Comparison of ENCODE assay signal across 1 cellular context in genomic region chr3:98732239-98733054, GRCh38.
TF ChIP-seq lines count a peak whose summit lies in the region.

No MANE protein-coding gene starts in this region.

TF ChIP-seq in HepG2, 621 proteins besides CTCF, POLR2A, EP300 and RAD21 (continued from another document and continues in another):
- TF ChIP-seq, protein P1, sequence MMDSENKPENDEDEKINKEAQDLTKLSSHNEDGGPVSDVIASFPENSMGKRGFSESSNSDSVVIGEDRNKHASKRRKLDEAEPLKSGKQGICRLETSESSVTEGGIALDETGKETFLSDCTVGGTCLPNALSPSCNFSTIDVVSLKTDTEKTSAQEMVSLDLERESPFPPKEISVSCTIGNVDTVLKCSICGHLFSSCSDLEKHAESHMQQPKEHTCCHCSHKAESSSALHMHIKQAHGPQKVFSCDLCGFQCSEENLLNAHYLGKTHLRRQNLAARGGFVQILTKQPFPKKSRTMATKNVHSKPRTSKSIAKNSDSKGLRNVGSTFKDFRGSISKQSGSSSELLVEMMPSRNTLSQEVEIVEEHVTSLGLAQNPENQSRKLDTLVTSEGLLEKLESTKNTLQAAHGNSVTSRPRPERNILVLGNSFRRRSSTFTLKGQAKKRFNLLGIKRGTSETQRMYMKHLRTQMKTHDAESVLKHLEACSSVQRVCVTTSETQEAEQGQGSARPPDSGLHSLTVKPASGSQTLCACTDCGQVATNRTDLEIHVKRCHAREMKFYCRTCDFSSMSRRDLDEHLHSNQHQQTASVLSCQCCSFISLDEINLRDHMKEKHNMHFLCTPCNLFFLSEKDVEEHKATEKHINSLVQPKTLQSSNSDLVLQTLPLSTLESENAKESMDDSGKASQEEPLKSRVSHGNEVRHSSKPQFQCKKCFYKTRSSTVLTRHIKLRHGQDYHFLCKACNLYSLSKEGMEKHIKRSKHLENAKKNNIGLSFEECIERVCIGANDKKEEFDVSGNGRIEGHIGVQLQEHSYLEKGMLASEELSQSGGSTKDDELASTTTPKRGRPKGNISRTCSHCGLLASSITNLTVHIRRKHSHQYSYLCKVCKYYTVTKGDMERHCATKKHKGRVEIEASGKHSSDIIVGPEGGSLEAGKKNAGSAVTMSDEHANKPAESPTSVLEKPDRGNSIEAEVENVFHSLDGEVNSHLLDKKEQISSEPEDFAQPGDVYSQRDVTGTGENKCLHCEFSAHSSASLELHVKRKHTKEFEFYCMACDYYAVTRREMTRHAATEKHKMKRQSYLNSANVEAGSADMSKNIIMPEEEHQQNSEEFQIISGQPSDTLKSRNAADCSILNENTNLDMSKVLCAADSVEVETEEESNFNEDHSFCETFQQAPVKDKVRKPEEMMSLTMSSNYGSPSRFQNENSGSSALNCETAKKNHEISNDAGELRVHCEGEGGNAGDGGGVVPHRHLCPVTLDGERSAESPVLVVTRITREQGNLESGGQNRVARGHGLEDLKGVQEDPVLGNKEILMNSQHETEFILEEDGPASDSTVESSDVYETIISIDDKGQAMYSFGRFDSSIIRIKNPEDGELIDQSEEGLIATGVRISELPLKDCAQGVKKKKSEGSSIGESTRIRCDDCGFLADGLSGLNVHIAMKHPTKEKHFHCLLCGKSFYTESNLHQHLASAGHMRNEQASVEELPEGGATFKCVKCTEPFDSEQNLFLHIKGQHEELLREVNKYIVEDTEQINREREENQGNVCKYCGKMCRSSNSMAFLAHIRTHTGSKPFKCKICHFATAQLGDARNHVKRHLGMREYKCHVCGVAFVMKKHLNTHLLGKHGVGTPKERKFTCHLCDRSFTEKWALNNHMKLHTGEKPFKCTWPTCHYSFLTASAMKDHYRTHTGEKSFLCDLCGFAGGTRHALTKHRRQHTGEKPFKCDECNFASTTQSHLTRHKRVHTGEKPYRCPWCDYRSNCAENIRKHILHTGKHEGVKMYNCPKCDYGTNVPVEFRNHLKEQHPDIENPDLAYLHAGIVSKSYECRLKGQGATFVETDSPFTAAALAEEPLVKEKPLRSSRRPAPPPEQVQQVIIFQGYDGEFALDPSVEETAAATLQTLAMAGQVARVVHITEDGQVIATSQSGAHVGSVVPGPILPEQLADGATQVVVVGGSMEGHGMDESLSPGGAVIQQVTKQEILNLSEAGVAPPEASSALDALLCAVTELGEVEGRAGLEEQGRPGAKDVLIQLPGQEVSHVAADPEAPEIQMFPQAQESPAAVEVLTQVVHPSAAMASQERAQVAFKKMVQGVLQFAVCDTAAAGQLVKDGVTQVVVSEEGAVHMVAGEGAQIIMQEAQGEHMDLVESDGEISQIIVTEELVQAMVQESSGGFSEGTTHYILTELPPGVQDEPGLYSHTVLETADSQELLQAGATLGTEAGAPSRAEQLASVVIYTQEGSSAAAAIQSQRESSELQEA (CRISPR knock-in tag; IDR thresholded peaks at IDR 0.05; ENCODE audit: not compliant biosample characterization), result peak; percentile 39
- TF ChIP-seq ZNF776 (CRISPR knock-in tag; IDR thresholded peaks at IDR 0.05) (no peak; the same call in 1 of the 2 replicates), ZNF30 (CRISPR knock-in tag; IDR thresholded peaks at IDR 0.05) (no peak; the same call in 1 of the 2 replicates), HNF4A (CRISPR knock-in tag; IDR thresholded peaks at IDR 0.05) (no peak), GPN1 (CRISPR knock-in tag; IDR thresholded peaks at IDR 0.05; ENCODE audit: borderline replicate concordance) (no peak), MAF1 (CRISPR knock-in tag; IDR thresholded peaks at IDR 0.05; ENCODE audit: borderline replicate concordance) (no peak), ZMYM2 (CRISPR knock-in tag; IDR thresholded peaks at IDR 0.05) (no peak), MEIS1 (CRISPR knock-in tag; IDR thresholded peaks at IDR 0.05; ENCODE audit: borderline replicate concordance) (no peak), SOX13 (IDR thresholded peaks at IDR 0.05) (no peak), SOX13 (CRISPR knock-in tag; conservative IDR thresholded peaks at IDR 0.05 in 1 of 2, IDR thresholded peaks at IDR 0.05 in 1 of 2) (no peak), EHMT2 (IDR thresholded peaks at IDR 0.05; ENCODE audit: borderline replicate concordance, low read depth, low read length) (no peak), YEATS2 (CRISPR knock-in tag; IDR thresholded peaks at IDR 0.05; ENCODE audit: borderline replicate concordance) (no peak), PLRG1 (conservative IDR thresholded peaks at IDR 0.05) (no peak), ZNF550 (CRISPR knock-in tag; IDR thresholded peaks at IDR 0.05; ENCODE audit: borderline replicate concordance) (no peak), NONO (IDR thresholded peaks at IDR 0.05) (no peak), NONO (CRISPR knock-in tag; conservative IDR thresholded peaks at IDR 0.05) (peak; percentile 56), LCORL (IDR thresholded peaks at IDR 0.05) (no peak), LCORL (CRISPR knock-in tag; IDR thresholded peaks at IDR 0.05) (no peak), ZNF383 (CRISPR knock-in tag; IDR thresholded peaks at IDR 0.05; ENCODE audit: borderline replicate concordance) (no peak), ATM (IDR thresholded peaks at IDR 0.05; ENCODE audit: borderline replicate concordance) (no peak), ZNF790 (CRISPR knock-in tag; IDR thresholded peaks at IDR 0.05; ENCODE audit: borderline replicate concordance) (no peak), NKX3-1 (CRISPR knock-in tag; IDR thresholded peaks at IDR 0.05) (no peak), ZMYM3 (CRISPR knock-in tag; IDR thresholded peaks at IDR 0.05) (peak; percentile 43; the same call in 1 of the 2 replicates), EED (CRISPR knock-in tag; IDR thresholded peaks at IDR 0.05) (no peak), GATAD2A (CRISPR knock-in tag; IDR thresholded peaks at IDR 0.05) (peak; percentile 44; the same call in 1 of the 2 replicates), MED8 (CRISPR knock-in tag; IDR thresholded peaks at IDR 0.05; ENCODE audit: insufficient replicate concordance) (no peak), ZNF549 (CRISPR knock-in tag; IDR thresholded peaks at IDR 0.05) (no peak), CBX1 (IDR thresholded peaks at IDR 0.05; ENCODE audit: low read depth) (no peak), HIC2 (CRISPR knock-in tag; IDR thresholded peaks at IDR 0.05; ENCODE audit: low read depth) (no peak; the same call in 1 of the 2 replicates), HNRNPH1 (optimal IDR thresholded peaks at IDR 0.05; ENCODE audit: low read depth, low read length) (no peak), ZNF773 (CRISPR knock-in tag; IDR thresholded peaks at IDR 0.05; ENCODE audit: borderline replicate concordance) (no peak), SMAD3 (CRISPR knock-in tag; IDR thresholded peaks at IDR 0.05) (no peak), ZNF747 (CRISPR knock-in tag; IDR thresholded peaks at IDR 0.05; ENCODE audit: borderline replicate concordance) (peak; percentile 62; the same call in 1 of the 2 replicates), ETV5 (CRISPR knock-in tag; IDR thresholded peaks at IDR 0.05; ENCODE audit: borderline replicate concordance) (no peak; the same call in 1 of the 2 replicates), ZNF580 (CRISPR knock-in tag; IDR thresholded peaks at IDR 0.05; ENCODE audit: borderline replicate concordance, low read depth) (0 out of 2 replicates have a peak, but pooled peaks have one; percentile 27), ZNF354B (CRISPR knock-in tag; IDR thresholded peaks at IDR 0.05) (no peak), SPEN (CRISPR knock-in tag; IDR thresholded peaks at IDR 0.05; ENCODE audit: low read depth) (no peak), ZNF101 (CRISPR knock-in tag; IDR thresholded peaks at IDR 0.05; ENCODE audit: borderline replicate concordance, low read depth) (no peak), FOXA1 (IDR thresholded peaks at IDR 0.05) (no peak), FOXA1 (CRISPR knock-in tag; IDR thresholded peaks at IDR 0.05) (peak; percentile 84), ZNF562 (CRISPR knock-in tag; IDR thresholded peaks at IDR 0.05; ENCODE audit: borderline replicate concordance) (no peak), ZKSCAN1 (IDR thresholded peaks at IDR 0.05; ENCODE audit: low read length) (no peak), ZNF136 (CRISPR knock-in tag; IDR thresholded peaks at IDR 0.05; ENCODE audit: low read depth) (no peak), NCOA5 (CRISPR knock-in tag; IDR thresholded peaks at IDR 0.05) (no peak), ZNF496 (CRISPR knock-in tag; IDR thresholded peaks at IDR 0.05; ENCODE audit: insufficient replicate concordance) (no peak), ZNF782 (CRISPR knock-in tag; IDR thresholded peaks at IDR 0.05; ENCODE audit: borderline replicate concordance) (no peak), POLR2AphosphoS5 (IDR thresholded peaks at IDR 0.05; ENCODE audit: low read depth, low read length) (peak; percentile 55; the same call in 1 of the 2 replicates), SRY (CRISPR knock-in tag; IDR thresholded peaks at IDR 0.05) (peak; percentile 46; the same call in 1 of the 2 replicates), MYPOP (CRISPR knock-in tag; IDR thresholded peaks at IDR 0.05) (no peak), NR2F2 (IDR thresholded peaks at IDR 0.05; ENCODE audit: borderline replicate concordance, low read depth) (no peak), DNMT1 (CRISPR knock-in tag; IDR thresholded peaks at IDR 0.05) (no peak), NR1H2 (CRISPR knock-in tag; IDR thresholded peaks at IDR 0.05; ENCODE audit: borderline replicate concordance, low read depth) (no peak), BCLAF1 (IDR thresholded peaks at IDR 0.05) (no peak)
- TF ChIP-seq, protein P2, sequence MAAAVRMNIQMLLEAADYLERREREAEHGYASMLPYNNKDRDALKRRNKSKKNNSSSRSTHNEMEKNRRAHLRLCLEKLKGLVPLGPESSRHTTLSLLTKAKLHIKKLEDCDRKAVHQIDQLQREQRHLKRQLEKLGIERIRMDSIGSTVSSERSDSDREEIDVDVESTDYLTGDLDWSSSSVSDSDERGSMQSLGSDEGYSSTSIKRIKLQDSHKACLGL (CRISPR knock-in tag; IDR thresholded peaks at IDR 0.05), result peak; percentile 65; the same call in 1 of the 2 replicates
- TF ChIP-seq, protein P3, sequence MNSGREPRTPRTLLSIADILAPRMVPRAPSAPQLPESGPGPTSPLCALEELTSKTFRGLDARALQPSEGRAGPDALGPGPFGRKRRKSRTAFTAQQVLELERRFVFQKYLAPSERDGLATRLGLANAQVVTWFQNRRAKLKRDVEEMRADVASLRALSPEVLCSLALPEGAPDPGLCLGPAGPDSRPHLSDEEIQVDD (CRISPR knock-in tag; IDR thresholded peaks at IDR 0.05; ENCODE audit: borderline replicate concordance), result no peak
- TF ChIP-seq, protein P4, sequence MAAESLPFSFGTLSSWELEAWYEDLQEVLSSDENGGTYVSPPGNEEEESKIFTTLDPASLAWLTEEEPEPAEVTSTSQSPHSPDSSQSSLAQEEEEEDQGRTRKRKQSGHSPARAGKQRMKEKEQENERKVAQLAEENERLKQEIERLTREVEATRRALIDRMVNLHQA (CRISPR knock-in tag; IDR thresholded peaks at IDR 0.05), result no peak
- TF ChIP-seq, protein P5, sequence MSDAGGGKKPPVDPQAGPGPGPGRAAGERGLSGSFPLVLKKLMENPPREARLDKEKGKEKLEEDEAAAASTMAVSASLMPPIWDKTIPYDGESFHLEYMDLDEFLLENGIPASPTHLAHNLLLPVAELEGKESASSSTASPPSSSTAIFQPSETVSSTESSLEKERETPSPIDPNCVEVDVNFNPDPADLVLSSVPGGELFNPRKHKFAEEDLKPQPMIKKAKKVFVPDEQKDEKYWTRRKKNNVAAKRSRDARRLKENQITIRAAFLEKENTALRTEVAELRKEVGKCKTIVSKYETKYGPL (CRISPR knock-in tag; IDR thresholded peaks at IDR 0.05), result no peak
